ENCODE assay signal across 1 cellular context in genomic region chr6:150546457-150546856, GRCh38.
TF ChIP-seq lines count a peak whose summit lies in the region.

No MANE protein-coding gene starts in this region.

TF ChIP-seq in HepG2, 621 proteins besides CTCF, POLR2A, EP300 and RAD21 (continued from another document):
- peak; percentile 40; the same call in 1 of the 2 replicates for TF ChIP-seq ZNF687 (CRISPR knock-in tag; IDR thresholded peaks at IDR 0.05)
- no peak for TF ChIP-seq ZNF790 (CRISPR knock-in tag; IDR thresholded peaks at IDR 0.05; ENCODE audit: borderline replicate concordance)
- no peak for TF ChIP-seq ZNF275 (CRISPR knock-in tag; IDR thresholded peaks at IDR 0.05; ENCODE audit: borderline replicate concordance)
- TF ChIP-seq THAP11 (CRISPR knock-in tag; IDR thresholded peaks at IDR 0.05): no peak
- no peak for TF ChIP-seq KDM5B (CRISPR knock-in tag; IDR thresholded peaks at IDR 0.05; ENCODE audit: borderline replicate concordance)
- TF ChIP-seq SMAD9 (CRISPR knock-in tag; IDR thresholded peaks at IDR 0.05): 0 out of 2 replicates have a peak, but pooled peaks have one; percentile 42
- peak; percentile 74 for TF ChIP-seq HNF4A (CRISPR knock-in tag; IDR thresholded peaks at IDR 0.05)
- 0 out of 2 replicates have a peak, but pooled peaks have one; percentile 15 for TF ChIP-seq HNF4G (IDR thresholded peaks at IDR 0.05; ENCODE audit: borderline replicate concordance, low read depth, low read length)
- TF ChIP-seq HNF4G (CRISPR knock-in tag; IDR thresholded peaks at IDR 0.05; ENCODE audit: borderline replicate concordance, low read depth): no peak
- TF ChIP-seq SALL1 (CRISPR knock-in tag; IDR thresholded peaks at IDR 0.05): peak; percentile 75
- TF ChIP-seq ZFP36 (IDR thresholded peaks at IDR 0.05; ENCODE audit: borderline replicate concordance, low read depth, low read length, partially characterized antibody): no peak
- peak; percentile 30; the same call in 1 of the 2 replicates for TF ChIP-seq PAXIP1 (CRISPR knock-in tag; conservative IDR thresholded peaks at IDR 0.05)
- TF ChIP-seq SOX13 (IDR thresholded peaks at IDR 0.05): no peak
- TF ChIP-seq SOX13 (CRISPR knock-in tag; conservative IDR thresholded peaks at IDR 0.05 in 1 of 2, IDR thresholded peaks at IDR 0.05 in 1 of 2): 0 out of 4 replicates have a peak, but pooled peaks of 1 of the 2 experiments have one; percentile 10
- 0 out of 2 replicates have a peak, but pooled peaks have one; percentile 24 for TF ChIP-seq TFDP2 (CRISPR knock-in tag; IDR thresholded peaks at IDR 0.05)
- TF ChIP-seq MAX (IDR thresholded peaks at IDR 0.05): peak; percentile 79; the same call in 1 of the 2 replicates
